21 cellular contexts compared by ENCODE assay signal in the genomic region with DNA sequence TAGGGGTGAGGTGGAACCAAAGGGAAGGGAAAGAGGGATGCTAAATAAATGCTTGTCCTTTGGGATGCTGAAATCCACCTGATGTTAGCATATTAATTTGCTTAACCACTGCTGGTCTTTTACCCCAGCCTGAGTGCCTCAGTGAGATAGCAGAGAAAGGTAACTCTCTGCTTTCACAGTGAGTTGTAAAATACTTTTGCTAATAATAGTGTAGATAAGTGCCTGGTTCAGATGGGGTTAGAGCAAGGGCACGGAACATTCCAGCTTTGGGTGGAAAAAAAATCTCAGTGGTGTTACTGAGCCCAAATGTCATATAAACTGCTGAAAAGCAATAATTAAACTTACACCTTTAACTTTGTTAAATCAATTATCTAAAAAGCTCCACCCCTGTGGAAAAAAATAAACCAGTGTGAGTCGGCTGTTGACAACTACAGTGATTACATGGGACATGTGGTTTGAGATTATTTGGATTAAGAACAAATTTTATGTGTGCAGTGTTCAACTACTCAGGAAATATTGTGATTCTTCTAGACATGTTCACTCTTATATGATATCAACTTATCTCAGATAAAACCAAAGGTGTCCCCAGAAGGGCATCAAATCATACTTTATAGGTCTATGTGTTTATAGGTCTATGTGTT. TPM values are rescaled to one million over a fixed set of nuclear protein-coding genes. Genes with fewer than 3 reads are reported as not detected.
"Had no signal": no experiment of that assay in that cellular context is flagged by ENCODE, and none has a peak within 500 bp of the region (broad histone marks: within the 10 kb centered on the region; RNA-seq: fewer than 3 reads in every experiment).

No MANE protein-coding gene starts in this region.

- H3K4me3 ChIP-seq: colonic mucosa, esophagus squamous epithelium, lower lobe of right lung, mucosa of descending colon, sigmoid colon, stomach, thyroid gland had no signal

- H3K9me3 ChIP-seq: colonic mucosa, esophagus squamous epithelium, lower lobe of right lung, mucosa of descending colon, neutrophil, sigmoid colon, stomach, thyroid gland had no signal

- H3K27me3 ChIP-seq: colonic mucosa, esophagus squamous epithelium, neutrophil, sigmoid colon, stomach, thyroid gland had no signal

- H3K27ac ChIP-seq: colonic mucosa, esophagus squamous epithelium, lower lobe of right lung, neutrophil, parathyroid adenoma, sigmoid colon, stomach, thyroid gland had no signal

- DNase-seq: colonic mucosa; effector memory CD8-positive, alpha-beta T cell; erythroblast; esophagus squamous epithelium; foreskin melanocyte; glutamatergic neuron; lower lobe of right lung; mucosa of descending colon; naive B cell; sigmoid colon; stimulated activated CD4-positive, alpha-beta T cell treated with anti-CD3 and anti-CD28 coated beads, Interleukin-2, amount 100 ng/mL, for 24 hours; stimulated activated CD4-positive, alpha-beta T cell treated with anti-CD3 and anti-CD28 coated beads, Interleukin-4, amount 100 ng/mL, for 24 hours; stimulated activated naive CD4-positive, alpha-beta T cell treated with Interleukin-2 at 50 U/mL for 16 hours; stomach; thyroid gland; trophoblast cell had no signal

- H3K4me1 ChIP-seq: colonic mucosa, esophagus squamous epithelium, lower lobe of right lung, parathyroid adenoma, stomach, thyroid gland had no signal

- H3K36me3 ChIP-seq: colonic mucosa, esophagus squamous epithelium, lower lobe of right lung, neutrophil, sigmoid colon, stomach, thyroid gland had no signal

- ATAC-seq: effector memory CD8-positive, alpha-beta T cell; left lobe of liver; lower lobe of right lung; mucosa of descending colon; natural killer cell treated with Interleukin-12 subunit alpha and Interleukin-12 subunit beta and Interleukin-15 and Interleukin-18, amount 100 ng/mL, for 72 hours; stimulated activated effector memory CD8-positive, alpha-beta T cell treated with anti-CD3 and anti-CD28 coated beads, Interleukin-12 subunit alpha, Interleukin-12 subunit beta, amount 100 ng/mL, for 72 hours had no signal

RNA-seq across cellular contexts. Expression of a gene that starts 21.1 kb away (rescaled TPM):
- total RNA-seq: natural killer cell treated with Interleukin-12 subunit alpha and Interleukin-12 subunit beta and Interleukin-15 and Interleukin-18, amount 100 ng/mL, for 72 hours had no signal
